25 cellular contexts compared by ENCODE assay signal in genomic region chr7:30902466-30902865, GRCh38.
"Had no signal": no experiment of that assay in that cellular context is flagged by ENCODE, and none has a peak within 500 bp of the region (broad histone marks: within the 10 kb centered on the region; RNA-seq: fewer than 3 reads in every experiment).

No MANE protein-coding gene starts in this region.

- H3K9me3 ChIP-seq: esophagus squamous epithelium, heart right ventricle, left lung, prostate gland, right atrium auricular region, sigmoid colon, stomach, thyroid gland had no signal

- ATAC-seq: heart right ventricle; left cardiac atrium; left lung; naive thymus-derived CD4-positive, alpha-beta T cell; stimulated activated effector memory CD8-positive, alpha-beta T cell treated with anti-CD3 and anti-CD28 coated beads, Interleukin-12 subunit alpha, Interleukin-12 subunit beta, amount 100 ng/mL, for 72 hours had no signal

- H3K27ac ChIP-seq: neural progenitor cell, prostate gland, right atrium auricular region, sigmoid colon, stomach, thyroid gland had no signal

- DNase-seq: dermis blood vessel endothelial cell; effector memory CD4-positive, alpha-beta T cell; esophagus squamous epithelium; foreskin melanocyte; glutamatergic neuron; hippocampal formation; mesendoderm; midbrain; naive thymus-derived CD4-positive, alpha-beta T cell; nucleus accumbens; sigmoid colon; stimulated activated CD4-positive, alpha-beta T cell treated with anti-CD3 and anti-CD28 coated beads, Interleukin-2, amount 100 ng/mL, for 24 hours; stimulated activated CD4-positive, alpha-beta T cell treated with anti-CD3 and anti-CD28 coated beads, Interleukin-4, amount 100 ng/mL, for 24 hours; stimulated activated naive CD4-positive, alpha-beta T cell treated with Interleukin-2 at 50 U/mL for 16 hours; stomach; thyroid gland; trophoblast cell had no signal

- H3K4me2 ChIP-seq: neural progenitor cell had no signal

- H3K27me3 ChIP-seq: esophagus squamous epithelium, heart right ventricle, left lung, neural progenitor cell, right atrium auricular region, sigmoid colon, stomach, thyroid gland had no signal

- H3K4me1 ChIP-seq: neural progenitor cell, prostate gland had no signal

- H3K9ac ChIP-seq: neural progenitor cell had no signal

- H3K4me3 ChIP-seq: coronary artery, esophagus squamous epithelium, heart right ventricle, left lung, neural progenitor cell, prostate gland, right atrium auricular region, sigmoid colon, stomach, thyroid gland had no signal

- H3K36me3 ChIP-seq: esophagus squamous epithelium, heart right ventricle, left lung, neural progenitor cell, prostate gland, right atrium auricular region, sigmoid colon, stomach, thyroid gland had no signal
